ENCODE assay signal across 9 cellular contexts in genomic region chr14:70188292-70188607, GRCh38. TPM values are rescaled to one million over a fixed set of nuclear protein-coding genes. Genes with fewer than 3 reads are reported as not detected.
DNase-seq lines count a peak whose midpoint lies in the region; ATAC-seq, FAIRE-seq and TF ChIP-seq lines count a peak whose summit lies in the region.
"Had no signal": no experiment of that assay in that cellular context is flagged by ENCODE, and none has a peak within 500 bp of the region (broad histone marks: within the 10 kb centered on the region; RNA-seq: fewer than 3 reads in every experiment).

No MANE protein-coding gene starts in this region.

- H3K27me3 ChIP-seq in AG04450 (ENCODE audit: control insufficient read depth, insufficient read depth, low read length) (peaks cover 37% of the 10 kb centered on the region), foreskin keratinocyte (peaks cover 93% of the 10 kb centered on the region), BE2C (peaks cover 59% of the 10 kb centered on the region)

- H3K9me3 ChIP-seq in AG04450 (ENCODE audit: control insufficient read depth, insufficient read depth, low read length) (no peaks in the 10 kb centered on the region; the same call in 1 of the 2 replicates), BE2C (no peaks in the 10 kb centered on the region)

- H3K27ac Mint-ChIP-seq in T-cell: no peak overlapping the region

- peak overlapping the region; percentile 69 to 82 (median 70) for H3K4me3 Mint-ChIP-seq in T-cell

- DNase-seq in AG04450 (ENCODE audit: low read depth, low spot score): no peak
- DNase-seq in GM19238 (ENCODE audit: insufficient read length, low spot score): peak; percentile 27
- no peak for DNase-seq in T-cell
- no peak for DNase-seq in foreskin keratinocyte
- DNase-seq in skeletal muscle cell (ENCODE audit: low read depth): no peak
- no peak for DNase-seq in BE2C
- DNase-seq in GF-D8 (lab: John Stamatoyannopoulos, UW): no peak
- no peak for DNase-seq in GM19239 (ENCODE audit: insufficient read length, low spot score)

- no peaks in the 10 kb centered on the region for H3K36me3 ChIP-seq in BE2C

- H3K27ac ChIP-seq in AG04450 (ENCODE audit: low read depth, low read length) (no peak overlapping the region), foreskin keratinocyte (no peak overlapping the region)

- H3K4me1 Mint-ChIP-seq in T-cell: peaks cover 26 to 27% (median 27%) of the 10 kb centered on the region in 3 donors

- no peaks in the 10 kb centered on the region for H3K4me1 ChIP-seq in foreskin keratinocyte
- H3K4me1 ChIP-seq in BE2C: no peaks in the 10 kb centered on the region

- peak overlapping the region; percentile 50 for H3K4me3 ChIP-seq in AG04450 (ENCODE audit: low read depth, low read length)
- H3K4me3 ChIP-seq in skeletal muscle cell (ENCODE audit: low read depth, low read length): peak overlapping the region; percentile 66
- H3K4me3 ChIP-seq in BE2C (ENCODE audit: low read depth, low read length): no peak overlapping the region; the same call in 1 of the 2 replicates

- TF ChIP-seq CTCF in AG04450 (IDR thresholded peaks at IDR 0.05; ENCODE audit: low read depth, low read length): no peak
- TF ChIP-seq CTCF in foreskin keratinocyte (conservative IDR thresholded peaks at IDR 0.05): no peak
- no peak for TF ChIP-seq CTCF in BE2C (IDR thresholded peaks at IDR 0.05; ENCODE audit: low read depth, low read length)

- ATAC-seq in T-cell (replicated peaks in 1 of 4) (peak in 1 of 4 experiments; percentile 21), foreskin keratinocyte (peak; percentile 34)
- ATAC-seq: HCT116 had no signal

- POLR2A ChIA-PET in AG04450 (lab: Yijun Ruan, JAX) (no interaction called here), T-cell (lab: Charles Lee) (no interaction called here)

- H3K9me3 Mint-ChIP-seq in T-cell: no peaks in the 10 kb centered on the region

- no peaks in the 10 kb centered on the region for H3K36me3 Mint-ChIP-seq in T-cell

- no peak for FAIRE-seq in GM19239 (lab: Jason Lieb, UNC)

- H3K27me3 Mint-ChIP-seq in T-cell: peaks cover 56 to 65% of the 10 kb centered on the region in 2 donors

- CTCF ChIA-PET in AG04450 (lab: Charles Lee): no interaction called here
- CTCF ChIA-PET in T-cell (lab: Charles Lee): no interaction called here

RNA-seq across cellular contexts. Expression of gene SLC8A3, which starts 0.5 kb away (rescaled TPM):
- polyA plus RNA-seq in AG04450 (2011; rRNA removed) (not detected in 2 replicates), foreskin keratinocyte (not detected in 2 replicates)
- polyA minus RNA-seq in AG04450 (2011; rRNA and poly(A)+ RNA removed): 0.09 TPM in 1 of 2 replicates, not detected in the other
- total RNA-seq in T-cell (under 1 TPM in 3 of 5 donors, not detected in 2; 0.06 to 0.21 (median 0.10) TPM), foreskin keratinocyte (0.04 TPM in 1 of 2 replicates, not detected in the other)
- not detected for polyA plus RNA-seq in BE2C (2012; ENCODE audit: insufficient read depth, insufficient read length, low read depth)
